8 cellular contexts compared by ENCODE assay signal in the genomic region with DNA sequence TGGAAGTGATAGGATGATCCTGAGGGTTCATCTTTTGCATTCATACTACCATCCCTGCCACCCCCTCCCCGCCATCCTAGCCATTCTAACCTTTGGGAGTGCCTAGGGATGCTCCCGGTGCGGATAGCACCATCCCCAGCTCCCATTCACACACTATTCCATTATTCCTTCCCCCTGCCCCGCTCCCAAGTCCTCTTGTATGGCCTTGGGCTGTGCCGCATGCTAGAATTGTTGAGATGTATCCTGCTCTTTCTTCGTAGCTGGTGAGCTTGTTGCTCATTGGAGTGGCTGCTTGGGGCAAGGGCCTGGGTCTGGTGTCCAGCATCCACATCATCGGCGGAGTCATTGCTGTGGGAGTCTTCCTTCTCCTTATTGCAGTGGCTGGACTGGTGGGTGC. TPM values are rescaled to one million over a fixed set of nuclear protein-coding genes. Genes with fewer than 3 reads are reported as not detected.
DNase-seq lines count a peak whose midpoint lies in the region; ATAC-seq, FAIRE-seq and TF ChIP-seq lines count a peak whose summit lies in the region.

No MANE protein-coding gene starts in this region.

- no peak for TF ChIP-seq EP300 in Ishikawa (IDR thresholded peaks at IDR 0.05; ENCODE audit: borderline replicate concordance)

- H3K27me3 ChIP-seq in bronchial epithelial cell (ENCODE audit: control insufficient read depth, insufficient read depth, low read length) (no peaks in the 10 kb centered on the region), mononuclear cell (ENCODE audit: insufficient read depth, low read length) (no peaks in the 10 kb centered on the region)

- TF ChIP-seq CTCF in AG04449 (IDR thresholded peaks at IDR 0.05; ENCODE audit: insufficient read depth, low read length, missing control alignments) = no peak
- TF ChIP-seq CTCF in bronchial epithelial cell (IDR thresholded peaks at IDR 0.05; ENCODE audit: insufficient read depth, low read length, severe bottlenecking) = no peak

- H3K36me3 ChIP-seq in bronchial epithelial cell (ENCODE audit: control insufficient read depth, insufficient read depth, low read length) = peaks cover 6% of the 10 kb centered on the region

- peaks cover 42% of the 10 kb centered on the region for H3K4me1 ChIP-seq in mononuclear cell (ENCODE audit: insufficient read depth, low read length)

- ATAC-seq in HG03571 (IDR thresholded peaks at IDR 0.05; ENCODE audit: unreplicated experiment) = no peak
- ATAC-seq in HG03439 (IDR thresholded peaks at IDR 0.05; ENCODE audit: unreplicated experiment) = no peak

- no peak for FAIRE-seq in bronchial epithelial cell (lab: Jason Lieb, UNC)

- CTCF ChIA-PET in AG04449 (lab: Yijun Ruan, JAX) = interaction anchor here (0.9 to 3.6 kb wide), 4 partner anchors 9 to 162 kb away, joined by 3 to 16 read pairs (median 8); no protein-coding TSS in a partner anchor

- peak overlapping the region; percentile 98 for H3K4me3 ChIP-seq in AG04449 (ENCODE audit: low read depth, low read length)
- peak overlapping the region; percentile 73 for H3K4me3 ChIP-seq in bronchial epithelial cell (ENCODE audit: low read depth, low read length)
- peak overlapping the region; percentile 78 for H3K4me3 ChIP-seq in mononuclear cell (ENCODE audit: low read length)

- no peak for TF ChIP-seq RAD21 in Ishikawa (IDR thresholded peaks at IDR 0.05; ENCODE audit: low read depth)

- DNase-seq in AG04449 (ENCODE audit: low read depth, low spot score) (no peak), bronchial epithelial cell (ENCODE audit: low read depth) (no peak), ureter (ENCODE audit: low spot score) (no peak), NCI-H1694 treated with DMSO at 0.1 percent for 48 hours (lab: John Stamatoyannopoulos, UW) (no peak)

- POLR2A ChIA-PET in AG04449 (lab: Yijun Ruan, JAX) = interaction anchor here (1.0 to 1.5 kb wide), 5 partner anchors 9 to 680 kb away, joined by 3 to 7 read pairs (median 7); a partner anchor contains a TSS

- H3K9me3 ChIP-seq in mononuclear cell (ENCODE audit: low read depth, low read length) = no peaks in the 10 kb centered on the region

TF ChIP-seq in Ishikawa, 13 proteins besides CTCF, POLR2A, EP300 and RAD21:
- TF ChIP-seq TCF12 (IDR thresholded peaks at IDR 0.05; ENCODE audit: low read depth) (peak; percentile 6; the same call in 1 of the 2 replicates), TAF1 (IDR thresholded peaks at IDR 0.05; ENCODE audit: low read depth) (no peak)

RNA-seq across cellular contexts. Expression of a gene that starts 0.6 kb away (rescaled TPM):
- total RNA-seq in bronchial epithelial cell (100 and 109 TPM in 2 replicates), mononuclear cell (7.9 TPM), ureter (45.6 TPM)

RNA-seq across cellular contexts. Expression of a gene that starts 6.6 kb away (rescaled TPM):
- total RNA-seq in bronchial epithelial cell (61.3 and 113 TPM in 2 replicates), mononuclear cell (9.2 TPM), ureter (86.5 TPM)

RNA-seq across cellular contexts. Expression of a gene that starts 6.9 kb away (rescaled TPM):
- total RNA-seq in bronchial epithelial cell (under 0.01 TPM in 2 replicates), mononuclear cell (7.6 TPM), ureter (2.8 TPM)

RNA-seq across cellular contexts. Expression of a gene that starts 9.4 kb away (rescaled TPM):
- total RNA-seq in bronchial epithelial cell = 6.3 and 8.1 TPM in 2 replicates
- total RNA-seq in mononuclear cell = 13.9 TPM
- total RNA-seq in ureter = 12.1 TPM

RNA-seq across cellular contexts. Expression of a gene that starts 21.4 kb away (rescaled TPM):
- total RNA-seq in bronchial epithelial cell (0.77 and 3.9 TPM in 2 replicates), mononuclear cell (1.3 TPM), ureter (1.6 TPM)
